ENCODE assay signal across 7 cellular contexts in the genomic region with DNA sequence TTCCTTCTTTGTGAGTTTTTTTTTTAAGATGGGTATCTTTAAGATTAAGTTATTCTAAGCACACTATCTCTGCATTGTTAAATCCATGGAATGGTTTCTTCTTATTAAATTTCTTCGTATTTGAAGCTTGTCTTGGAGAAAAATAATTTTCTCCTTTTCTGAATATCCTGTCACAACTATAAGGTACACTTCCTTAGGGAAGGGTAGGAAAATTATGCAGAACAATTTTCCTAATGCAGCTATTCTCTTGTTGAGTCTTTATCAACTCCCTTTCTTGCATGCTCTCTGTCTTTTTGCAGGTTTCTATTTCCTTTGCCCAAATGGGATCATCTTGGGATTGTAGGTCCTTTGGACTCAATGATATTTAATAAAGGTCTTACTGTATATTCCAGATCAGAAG.
"Had no signal": no experiment of that assay in that cellular context is flagged by ENCODE, and none has a peak within 500 bp of the region (broad histone marks: within the 10 kb centered on the region; RNA-seq: fewer than 3 reads in every experiment).

No MANE protein-coding gene starts in this region.

- ATAC-seq: GM12878 had no signal

- H3K4me3 ChIP-seq: GM12878 had no signal

- DNase-seq: GDM1, GF-D8 had no signal

- FAIRE-seq: GM12878, GM12891, GM12892, GM18507, GM19239 had no signal
